Comparison of ENCODE assay signal across 1 cellular context in genomic region chr2:74413001-74413698, GRCh38.
A peak's percentile ranks its signal among the peaks of the same experiment; 100 is the strongest.
TF ChIP-seq lines count a peak whose summit lies in the region.

No MANE protein-coding gene starts in this region.

TF ChIP-seq in HepG2, 621 proteins besides CTCF, POLR2A, EP300 and RAD21 (continued from another document and continues in another):
- TF ChIP-seq ARID4A (CRISPR knock-in tag; IDR thresholded peaks at IDR 0.05; ENCODE audit: borderline replicate concordance) (peak; percentile 63), TBX3 (IDR thresholded peaks at IDR 0.05; ENCODE audit: borderline replicate concordance) (no peak), ZKSCAN1 (IDR thresholded peaks at IDR 0.05; ENCODE audit: low read length) (no peak), ISL2 (CRISPR knock-in tag; IDR thresholded peaks at IDR 0.05) (0 out of 2 replicates have a peak, but pooled peaks have one; percentile 27), KIAA2018 (CRISPR knock-in tag; IDR thresholded peaks at IDR 0.05; ENCODE audit: borderline replicate concordance) (no peak), STAT5B (CRISPR knock-in tag; IDR thresholded peaks at IDR 0.05) (no peak), CCAR2 (optimal IDR thresholded peaks at IDR 0.05; ENCODE audit: low read depth, low read length) (no peak), ZHX2 (IDR thresholded peaks at IDR 0.05; ENCODE audit: low read depth) (no peak), ZHX2 (CRISPR knock-in tag; IDR thresholded peaks at IDR 0.05; ENCODE audit: borderline replicate concordance) (no peak), NCOA1 (CRISPR knock-in tag; IDR thresholded peaks at IDR 0.05) (no peak), ATF6 (CRISPR knock-in tag; conservative IDR thresholded peaks at IDR 0.05) (no peak), CBFB (CRISPR knock-in tag; IDR thresholded peaks at IDR 0.05) (no peak), ZFP82 (CRISPR knock-in tag; IDR thresholded peaks at IDR 0.05; ENCODE audit: borderline replicate concordance) (no peak), TEF (CRISPR knock-in tag; IDR thresholded peaks at IDR 0.05) (no peak), NFKB2 (CRISPR knock-in tag; IDR thresholded peaks at IDR 0.05; ENCODE audit: borderline replicate concordance) (no peak), ZNF580 (CRISPR knock-in tag; IDR thresholded peaks at IDR 0.05; ENCODE audit: borderline replicate concordance, low read depth) (no peak), IRF1 (CRISPR knock-in tag; IDR thresholded peaks at IDR 0.05; ENCODE audit: low read depth) (no peak), ZNF556 (CRISPR knock-in tag; IDR thresholded peaks at IDR 0.05; ENCODE audit: borderline replicate concordance) (peak; percentile 43; the same call in 1 of the 2 replicates)
- TF ChIP-seq, protein P1, sequence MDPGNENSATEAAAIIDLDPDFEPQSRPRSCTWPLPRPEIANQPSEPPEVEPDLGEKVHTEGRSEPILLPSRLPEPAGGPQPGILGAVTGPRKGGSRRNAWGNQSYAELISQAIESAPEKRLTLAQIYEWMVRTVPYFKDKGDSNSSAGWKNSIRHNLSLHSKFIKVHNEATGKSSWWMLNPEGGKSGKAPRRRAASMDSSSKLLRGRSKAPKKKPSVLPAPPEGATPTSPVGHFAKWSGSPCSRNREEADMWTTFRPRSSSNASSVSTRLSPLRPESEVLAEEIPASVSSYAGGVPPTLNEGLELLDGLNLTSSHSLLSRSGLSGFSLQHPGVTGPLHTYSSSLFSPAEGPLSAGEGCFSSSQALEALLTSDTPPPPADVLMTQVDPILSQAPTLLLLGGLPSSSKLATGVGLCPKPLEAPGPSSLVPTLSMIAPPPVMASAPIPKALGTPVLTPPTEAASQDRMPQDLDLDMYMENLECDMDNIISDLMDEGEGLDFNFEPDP (CRISPR knock-in tag; conservative IDR thresholded peaks at IDR 0.05): no peak
- TF ChIP-seq, protein P2, sequence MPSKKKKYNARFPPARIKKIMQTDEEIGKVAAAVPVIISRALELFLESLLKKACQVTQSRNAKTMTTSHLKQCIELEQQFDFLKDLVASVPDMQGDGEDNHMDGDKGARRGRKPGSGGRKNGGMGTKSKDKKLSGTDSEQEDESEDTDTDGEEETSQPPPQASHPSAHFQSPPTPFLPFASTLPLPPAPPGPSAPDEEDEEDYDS (CRISPR knock-in tag; IDR thresholded peaks at IDR 0.05): no peak; the same call in 1 of the 2 replicates
- TF ChIP-seq, protein P3, sequence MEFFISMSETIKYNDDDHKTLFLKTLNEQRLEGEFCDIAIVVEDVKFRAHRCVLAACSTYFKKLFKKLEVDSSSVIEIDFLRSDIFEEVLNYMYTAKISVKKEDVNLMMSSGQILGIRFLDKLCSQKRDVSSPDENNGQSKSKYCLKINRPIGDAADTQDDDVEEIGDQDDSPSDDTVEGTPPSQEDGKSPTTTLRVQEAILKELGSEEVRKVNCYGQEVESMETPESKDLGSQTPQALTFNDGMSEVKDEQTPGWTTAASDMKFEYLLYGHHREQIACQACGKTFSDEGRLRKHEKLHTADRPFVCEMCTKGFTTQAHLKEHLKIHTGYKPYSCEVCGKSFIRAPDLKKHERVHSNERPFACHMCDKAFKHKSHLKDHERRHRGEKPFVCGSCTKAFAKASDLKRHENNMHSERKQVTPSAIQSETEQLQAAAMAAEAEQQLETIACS (CRISPR knock-in tag; IDR thresholded peaks at IDR 0.05): no peak
